ENCODE assay signal across 36 cellular contexts in genomic region chr19:33714149-33714548, GRCh38.
A peak's percentile ranks its signal among the peaks of the same experiment; 100 is the strongest.
DNase-seq lines count a peak whose midpoint lies in the region; ATAC-seq, FAIRE-seq and TF ChIP-seq lines count a peak whose summit lies in the region.
"Had no signal": no experiment of that assay in that cellular context is flagged by ENCODE, and none has a peak within 500 bp of the region (broad histone marks: within the 10 kb centered on the region; RNA-seq: fewer than 3 reads in every experiment).

No MANE protein-coding gene starts in this region.

- no peak for ATAC-seq in right cardiac atrium
- no peak for ATAC-seq in GM19463 (IDR thresholded peaks at IDR 0.05; ENCODE audit: unreplicated experiment)
- ATAC-seq: A549; CD8-positive, alpha-beta T cell had no signal

- no peak for TF ChIP-seq EP300 in H1 (IDR thresholded peaks at IDR 0.05; ENCODE audit: borderline replicate concordance in 1 of 2, low read depth in 2 of 2, low read length in 2 of 2)
- TF ChIP-seq EP300 in ovary (IDR thresholded peaks at IDR 0.05) = no peak

- H3K27me3 Mint-ChIP-seq in CD14-positive monocyte (ENCODE audit: low read depth in 3 of 3) = peaks cover 1 to 11% (median 6%) of the 10 kb centered on the region in 3 donors

- H4K8ac ChIP-seq in H1 (ENCODE audit: extremely low read depth, insufficient read depth, low read length) = no peak overlapping the region

- no peak for FAIRE-seq in H1 (lab: Jason Lieb, UNC)
- FAIRE-seq: A204.1, D721Med had no signal

- H3K27me3 ChIP-seq in right cardiac atrium (ENCODE audit: control insufficient read depth, insufficient read depth) (no peaks in the 10 kb centered on the region), H1 (replicated peaks in 1 of 4; ENCODE audit: control insufficient read depth in 3 of 4, extremely low read depth in 1 of 4, insufficient read depth in 3 of 4, low read length in 3 of 4) (no peaks in the 10 kb centered on the region), ovary (no peaks in the 10 kb centered on the region)
- H3K27me3 ChIP-seq: BE2C; BLaER1; BLaER1 treated with 17β-estradiol and CSF1 and Interleukin-3, amounts not matched to agents 10 nM and 100 nM had no signal

- H3K14ac ChIP-seq in H1 (ENCODE audit: insufficient read length) = no peak overlapping the region

- TF ChIP-seq CTCF in CD14-positive monocyte (IDR thresholded peaks at IDR 0.05) (no peak), HEK293 (tag by site-specific recombination; IDR thresholded peaks at IDR 0.05) (no peak), H1 (IDR thresholded peaks at IDR 0.05; ENCODE audit: control extremely low read depth in 1 of 3, insufficient read depth in 1 of 3, low read depth in 1 of 3, low read length in 3 of 3) (no peak), ovary (IDR thresholded peaks at IDR 0.05) (no peak)

- no peak overlapping the region for H2BK12ac ChIP-seq in H1 (ENCODE audit: low read depth, low read length)

- H3K36me3 Mint-ChIP-seq in CD14-positive monocyte = no peaks in the 10 kb centered on the region
- H3K36me3 Mint-ChIP-seq: CD4-positive, alpha-beta memory T cell; CD4-positive, CD25-positive, alpha-beta regulatory T cell; CD8-positive, alpha-beta memory T cell; CD8-positive, alpha-beta T cell had no signal

- no peak overlapping the region for H3K23ac ChIP-seq in H1 (ENCODE audit: insufficient read length)

- H2BK5ac ChIP-seq in H1 (ENCODE audit: low read depth, low read length) = no peak overlapping the region

- POLR2A ChIA-PET in HEK293 (lab: Yijun Ruan, JAX) = no interaction called here
- POLR2A ChIA-PET in H1 (lab: Charles Lee; ENCODE audit: partially characterized antibody) = no interaction called here

- H4K5ac ChIP-seq in H1 (ENCODE audit: insufficient read length, low read depth, low read length) = no peak overlapping the region

- H3K9me3 ChIP-seq in right cardiac atrium (ENCODE audit: control insufficient read depth, low read length) (no peaks in the 10 kb centered on the region), HEK293 (ENCODE audit: control insufficient read depth, insufficient read depth, low read depth, low read length) (peaks cover 6% of the 10 kb centered on the region), H1 (ENCODE audit: insufficient read depth in 2 of 2, low read depth in 1 of 2, low read length in 1 of 2) (no peaks in the 10 kb centered on the region), ovary (no peaks in the 10 kb centered on the region)
- H3K9me3 ChIP-seq: BE2C, BLaER1, Caco-2 had no signal

- H3K9me3 Mint-ChIP-seq in CD14-positive monocyte = peaks cover 2 to 13% (median 3%) of the 10 kb centered on the region in 7 donors

- intact Hi-C loops in cardiac septum (cut with DNase I) (no loop called here), right cardiac atrium (cut with DNase I) (no loop called here), CD14-positive monocyte (cut with micrococcal nuclease) (no loop called here), ovary (cut with DNase I) (no loop called here)

- DNase-seq in cardiac septum (ENCODE audit: low spot score) (peak; percentile 5), right cardiac atrium (no peak), CD14-positive monocyte (ENCODE audit: low spot score) (peak; percentile 5), H1 (ENCODE audit: low read depth in 1 of 2, low spot score in 2 of 2) (no peak), ovary (no peak)
- no peak for DNase-seq in stimulated activated CD4-positive, alpha-beta T cell treated with anti-CD3 and anti-CD28 coated beads, Interleukin-4, amount 100 ng/mL, for 4 hours
- DNase-seq: 8988T; ACHN; AML-193; BE2C; C1 segment of cervical spinal cord; Caco-2; Calu3; CD4-positive, alpha-beta memory T cell; CD4-positive, alpha-beta T cell; CD4-positive, CD25-positive, alpha-beta regulatory T cell; CD8-positive, alpha-beta T cell; COR-L47; DMS 273 treated with DMSO at 0.1 percent for 48 hours; DMS153; DMS53; DMS79; DMS79 treated with DMSO at 0.1 percent for 48 hours; DND-41; EL had no signal

- H3K23me2 ChIP-seq in H1 (ENCODE audit: low read depth, low read length) = no peaks in the 10 kb centered on the region

- H2AFZ ChIP-seq in H1 (ENCODE audit: low read length) = no peak overlapping the region

- CTCF ChIA-PET in HEK293 (lab: Yijun Ruan, JAX) = interaction anchor here (0.6 kb wide), 2 partner anchors 263 to 470 kb away, joined by 3 read pairs; no protein-coding TSS in a partner anchor
- CTCF ChIA-PET in H1 (lab: Charles Lee; ENCODE audit: partially characterized antibody) = interaction anchor here (0.9 to 1.2 kb wide), 3 partner anchors 26 to 299 kb away, joined by 3 to 5 read pairs (median 4); no protein-coding TSS in a partner anchor

- H3K9ac ChIP-seq in H1 (replicated peaks in 1 of 4; ENCODE audit: extremely low read depth in 1 of 4, low read depth in 3 of 4, low read length in 3 of 4) = no peak overlapping the region
- H3K9ac ChIP-seq: BLaER1; BLaER1 treated with 17β-estradiol and CSF1 and Interleukin-3, amounts not matched to agents 10 nM and 100 nM had no signal

- H3K79me1 ChIP-seq in H1 (ENCODE audit: low read depth, low read length) = no peaks in the 10 kb centered on the region; the same call in 1 of the 2 replicates

- H3K27ac ChIP-seq in right cardiac atrium (ENCODE audit: low read length) (no peak overlapping the region), HEK293 (ENCODE audit: extremely low read depth, low read depth, low read length) (no peak overlapping the region), H1 (ENCODE audit: low read depth, low read length) (no peak overlapping the region), ovary (no peak overlapping the region)
- H3K27ac ChIP-seq: 22Rv1; A549; BLaER1; BLaER1 treated with 17β-estradiol and CSF1 and Interleukin-3, amounts not matched to agents 10 nM and 100 nM; C4-2B had no signal

- no peak overlapping the region for H3K18ac ChIP-seq in H1 (ENCODE audit: extremely low read depth, low read length)

- no peaks in the 10 kb centered on the region for H3K4me1 ChIP-seq in right cardiac atrium (ENCODE audit: control insufficient read depth, insufficient read depth, low read length)
- H3K4me1 ChIP-seq in HEK293 (ENCODE audit: control insufficient read depth, insufficient read depth, low read length) = no peaks in the 10 kb centered on the region
- H3K4me1 ChIP-seq in H1 (replicated peaks in 1 of 4; ENCODE audit: control insufficient read depth in 3 of 4, insufficient read depth in 4 of 4, low read length in 3 of 4) = peaks cover 1 to 5% (median 4%) of the 10 kb centered on the region in 4 experiments; a peak in 3 of 7 replicates
- peaks cover 4% of the 10 kb centered on the region for H3K4me1 ChIP-seq in ovary (ENCODE audit: insufficient read depth)
- H3K4me1 ChIP-seq: A549, BE2C, BLaER1, Caco-2 had no signal

- no peak overlapping the region for H2BK15ac ChIP-seq in H1 (ENCODE audit: low read length)

- H3K79me2 ChIP-seq in H1 (ENCODE audit: control insufficient read depth in 1 of 2, insufficient read depth in 2 of 2, low read length in 2 of 2) = no peaks in the 10 kb centered on the region

- H3K27ac Mint-ChIP-seq in CD14-positive monocyte = no peak overlapping the region
- H3K27ac Mint-ChIP-seq: B cell; CD4-positive, alpha-beta memory T cell; CD4-positive, alpha-beta T cell; CD4-positive, CD25-positive, alpha-beta regulatory T cell; CD8-positive, alpha-beta memory T cell; CD8-positive, alpha-beta T cell had no signal

- H2AK5ac ChIP-seq in H1 (ENCODE audit: low read depth, low read length) = no peak overlapping the region

- no peaks in the 10 kb centered on the region for H3K4me1 Mint-ChIP-seq in CD14-positive monocyte
- H3K4me1 Mint-ChIP-seq: B cell; CD4-positive, alpha-beta memory T cell; CD4-positive, CD25-positive, alpha-beta regulatory T cell; CD8-positive, alpha-beta memory T cell had no signal

- H2BK120ac ChIP-seq in H1 (replicated peaks; ENCODE audit: low read depth, low read length) = no peak overlapping the region

- no peak overlapping the region for H2BK20ac ChIP-seq in H1 (ENCODE audit: low read length)

- TF ChIP-seq POLR2A in H1 (IDR thresholded peaks at IDR 0.05; ENCODE audit: control extremely low read depth in 1 of 2, low read depth in 2 of 2, low read length in 2 of 2) = no peak
- TF ChIP-seq POLR2A in ovary (IDR thresholded peaks at IDR 0.05) = no peak

- H3K36me3 ChIP-seq in HEK293 (ENCODE audit: control insufficient read depth in 2 of 2, insufficient read depth in 1 of 2, low read length in 2 of 2) (no peaks in the 10 kb centered on the region), H1 (ENCODE audit: control insufficient read depth in 2 of 4, insufficient read depth in 4 of 4, low read length in 3 of 4) (no peaks in the 10 kb centered on the region), ovary (no peaks in the 10 kb centered on the region)
- H3K36me3 ChIP-seq: BE2C; BLaER1; BLaER1 treated with 17β-estradiol and CSF1 and Interleukin-3, amounts not matched to agents 10 nM and 100 nM had no signal

- 91% methylated on average over 3 of the region's 3 CpGs for whole genome bisulfite sequencing in right cardiac atrium
- WGBS in H1 (ENCODE audit: extremely low coverage in 1 of 2, insufficient coverage in 1 of 2, insufficient read length in 1 of 2, insufficient replicate concordance in 2 of 2, low coverage in 1 of 2, low lambda C conversion rate in 2 of 2, missing lambda C conversion rate in 1 of 2), 2 experiments = 87% methylated on average over 3 of the region's 3 CpGs; no CpG with 5 or more reads in 1 of the 2 experiments
- 90 to 93% (median 93%) methylated on average over 3 of the region's 3 CpGs for WGBS in ovary, 3 donors

- H3K4me3 ChIP-seq in right cardiac atrium (ENCODE audit: low read length) (no peak overlapping the region), HEK293 (ENCODE audit: low read depth, low read length) (no peak overlapping the region), H1 (ENCODE audit: extremely low read depth in 1 of 4, insufficient read depth in 2 of 4, low read depth in 3 of 4, low read length in 4 of 4) (no peak overlapping the region), ovary (no peak overlapping the region)
- H3K4me3 ChIP-seq: A549; BLaER1; BLaER1 treated with 17β-estradiol and CSF1 and Interleukin-3, amounts not matched to agents 10 nM and 100 nM had no signal

- H4K91ac ChIP-seq in H1 (replicated peaks; ENCODE audit: insufficient read length, low read length) = no peak overlapping the region

- peaks cover 0 to 2% of the 10 kb centered on the region in 2 experiments for H4K20me1 ChIP-seq in H1 (replicated peaks in 1 of 2; ENCODE audit: control insufficient read depth in 1 of 2, insufficient read depth in 2 of 2, low read length in 2 of 2)
- H4K20me1 ChIP-seq: BLaER1; BLaER1 treated with 17β-estradiol and CSF1 and Interleukin-3, amounts not matched to agents 10 nM and 100 nM had no signal

- H3K4me3 Mint-ChIP-seq in CD14-positive monocyte = no peak overlapping the region
- H3K4me3 Mint-ChIP-seq: B cell; CD4-positive, alpha-beta T cell; CD4-positive, CD25-positive, alpha-beta regulatory T cell; CD8-positive, alpha-beta memory T cell; CD8-positive, alpha-beta T cell had no signal

- TF ChIP-seq RAD21 in H1 (IDR thresholded peaks at IDR 0.05 in 1 of 2, conservative IDR thresholded peaks at IDR 0.05 in 1 of 2; ENCODE audit: low read depth in 2 of 2, low read length in 2 of 2) = no peak

- H3K4ac ChIP-seq in H1 (replicated peaks; ENCODE audit: insufficient read length, low read depth, low read length) = no peak overlapping the region

- H3K56ac ChIP-seq in H1 (replicated peaks; ENCODE audit: insufficient read length, low read depth, low read length) = no peak overlapping the region

- H3K4me2 ChIP-seq in H1 (ENCODE audit: insufficient read depth in 1 of 2, low read depth in 2 of 2, low read length in 2 of 2) = no peak overlapping the region
- H3K4me2 ChIP-seq: A549, BLaER1 had no signal

TF ChIP-seq in H1, 55 proteins besides CTCF, POLR2A, EP300 and RAD21 (continues in another document):
- no peak for TF ChIP-seq KDM4A (IDR thresholded peaks at IDR 0.05; ENCODE audit: low read depth, low read length, severe bottlenecking)

Comparison
In these comparisons a context has a peak if more than half of its experiments do, and no peak if none do; other contexts are left out.
1. DNase-seq: peak in cardiac septum (single experiment) and CD14-positive monocyte (single experiment); none in right cardiac atrium (0 of 3), H1 (0 of 2), ovary (0 of 5) and stimulated activated CD4-positive, alpha-beta T cell treated with anti-CD3 and anti-CD28 coated beads, Interleukin-4, amount 100 ng/mL, for 4 hours (0 of 2).